10 cellular contexts compared by ENCODE assay signal in the genomic region with DNA sequence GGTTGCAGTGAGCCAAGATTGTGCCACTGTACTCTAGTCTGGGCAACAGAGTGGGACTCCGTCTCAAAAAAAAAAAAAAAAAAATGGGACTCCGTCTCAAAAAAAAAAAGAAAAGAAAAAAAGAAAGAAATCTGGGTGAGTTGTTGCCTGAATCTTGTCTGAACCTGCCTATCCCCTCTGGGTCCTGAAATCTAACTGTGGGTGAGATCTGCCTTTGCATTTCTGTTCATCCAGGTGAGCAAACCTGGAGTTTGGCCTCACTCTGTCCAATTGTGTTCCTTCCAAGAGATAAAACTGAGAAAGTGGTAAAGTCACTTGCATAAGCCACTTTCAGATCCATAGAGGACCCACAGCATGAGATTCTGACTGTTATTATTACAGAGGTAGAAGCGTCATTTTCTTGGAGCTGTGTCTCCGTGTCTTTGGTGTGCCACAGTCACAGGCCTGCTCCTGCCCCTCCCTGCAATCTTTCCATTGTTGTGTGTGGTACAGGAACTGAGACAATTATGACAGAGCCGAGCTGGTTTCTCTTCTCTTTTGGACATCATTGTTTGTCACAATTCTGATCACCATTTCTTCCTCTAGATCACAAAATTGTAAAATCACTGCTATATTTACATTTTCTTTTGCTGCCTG.
DNase-seq lines count a peak whose midpoint lies in the region; ATAC-seq, FAIRE-seq and TF ChIP-seq lines count a peak whose summit lies in the region.
"Had no signal": no experiment of that assay in that cellular context is flagged by ENCODE, and none has a peak within 500 bp of the region (broad histone marks: within the 10 kb centered on the region; RNA-seq: fewer than 3 reads in every experiment).

No MANE protein-coding gene starts in this region.

- ATAC-seq in GM19468 (IDR thresholded peaks at IDR 0.05; ENCODE audit: extremely low read depth, unreplicated experiment): peak; percentile 72
- ATAC-seq in HG03460 (IDR thresholded peaks at IDR 0.05; ENCODE audit: unreplicated experiment): peak; percentile 84
- ATAC-seq in activated naive CD4-positive, alpha-beta T cell treated with anti-CD3 and anti-CD28 coated beads, Interleukin-2, amount 50 U/mL, for 72 hours: peak; percentile 98

- TF ChIP-seq CTCF in C4-2B (conservative IDR thresholded peaks at IDR 0.05): no peak
- no peak for TF ChIP-seq CTCF in type B pancreatic cell (conservative IDR thresholded peaks at IDR 0.05)

- no peak for FAIRE-seq in H54 (lab: Jason Lieb, UNC)
- FAIRE-seq: islet of Langerhans had no signal

- peak in 1 of 2 donors; percentile 46 for DNase-seq in activated naive CD4-positive, alpha-beta T cell treated with anti-CD3 and anti-CD28 coated beads, Interleukin-2, amount 50 U/mL, for 72 hours (ENCODE audit: low spot score in 2 of 2)
- DNase-seq in mucosa of gallbladder (ENCODE audit: low spot score) (peak; percentile 59), type B pancreatic cell (ENCODE audit: extremely low spot score, unreplicated experiment) (no peak), DMS 273 treated with DMSO at 0.1 percent for 48 hours (lab: John Stamatoyannopoulos, UW) (no peak), H54 (ENCODE audit: insufficient read length, low spot score) (no peak)

- peak overlapping the region; percentile 12; the same call in 1 of the 2 replicates for H3K27ac ChIP-seq in C4-2B
- H3K27ac ChIP-seq: VCaP had no signal

- H3K9me3 Mint-ChIP-seq in activated naive CD4-positive, alpha-beta T cell treated with anti-CD3 and anti-CD28 coated beads, Interleukin-2, amount 50 U/mL, for 72 hours: no peaks in the 10 kb centered on the region
- no peaks in the 10 kb centered on the region for H3K9me3 Mint-ChIP-seq in type B pancreatic cell

- H3K27ac Mint-ChIP-seq in activated naive CD4-positive, alpha-beta T cell treated with anti-CD3 and anti-CD28 coated beads, Interleukin-2, amount 50 U/mL, for 72 hours: peak overlapping the region; percentile 74 to 92
- peak overlapping the region; percentile 91 for H3K27ac Mint-ChIP-seq in type B pancreatic cell

- peaks cover 0 to 6% of the 10 kb centered on the region in 2 donors for H3K36me3 Mint-ChIP-seq in activated naive CD4-positive, alpha-beta T cell treated with anti-CD3 and anti-CD28 coated beads, Interleukin-2, amount 50 U/mL, for 72 hours
- peaks cover 3% of the 10 kb centered on the region for H3K36me3 Mint-ChIP-seq in type B pancreatic cell

- peaks cover 35% of the 10 kb centered on the region for H3K4me1 Mint-ChIP-seq in type B pancreatic cell (ENCODE audit: unreplicated experiment)

- H3K4me3 Mint-ChIP-seq in type B pancreatic cell: peak overlapping the region; percentile 32

- H3K27me3 Mint-ChIP-seq in type B pancreatic cell: no peaks in the 10 kb centered on the region

- TF ChIP-seq POLR2A in H54 (IDR thresholded peaks at IDR 0.05; ENCODE audit: low read depth, low read length): no peak
